In genomic region chr5:134026521-134027202, GRCh38 we compare ENCODE assay signal across 8 cellular contexts. TPM values are rescaled to one million over a fixed set of nuclear protein-coding genes. Genes with fewer than 3 reads are reported as not detected.
DNase-seq lines count a peak whose midpoint lies in the region; ATAC-seq lines count a peak whose summit lies in the region.

No MANE protein-coding gene starts in this region.

- no peak overlapping the region for H3K27ac Mint-ChIP-seq in activated naive CD8-positive, alpha-beta T cell treated with anti-CD3 and anti-CD28 coated beads, Interleukin-2, amount 50 U/mL, for 24 hours

- DNase-seq in COLO668 (lab: John Stamatoyannopoulos, UW; ENCODE audit: unreplicated experiment) (peak; percentile 46), MG63 (peak; percentile 93), SK-MEL-5 (ENCODE audit: low read depth, low spot score) (peak; percentile 77), iPS-NIHi7 (ENCODE audit: extremely low spot score) (peak; percentile 94)
- DNase-seq in activated naive CD8-positive, alpha-beta T cell treated with anti-CD3 and anti-CD28 coated beads, Interleukin-2, amount 50 U/mL, for 24 hours: peak; percentile 45
- DNase-seq in stimulated activated naive CD4-positive, alpha-beta T cell (lab: John Stamatoyannopoulos, UW): peak; percentile 31 to 67 (median 40)

- H3K4me3 ChIP-seq in MG63: no peak overlapping the region

- in situ Hi-C loops in SK-MEL-5 (cut with HindIII; ENCODE audit: low pct_unique_long_range_greater_than_20kb, low sequenced_read_pairs): no loop called here

- no peaks in the 10 kb centered on the region for H3K4me1 Mint-ChIP-seq in activated naive CD8-positive, alpha-beta T cell treated with anti-CD3 and anti-CD28 coated beads, Interleukin-2, amount 50 U/mL, for 24 hours

- H3K27me3 ChIP-seq in MG63: no peaks in the 10 kb centered on the region

- no peaks in the 10 kb centered on the region for H3K9me3 Mint-ChIP-seq in activated naive CD8-positive, alpha-beta T cell treated with anti-CD3 and anti-CD28 coated beads, Interleukin-2, amount 50 U/mL, for 24 hours

- no peaks in the 10 kb centered on the region for H3K36me3 ChIP-seq in MG63

- no peaks in the 10 kb centered on the region for H3K9me3 ChIP-seq in MG63

- peaks cover 4% of the 10 kb centered on the region for H3K27me3 Mint-ChIP-seq in activated naive CD8-positive, alpha-beta T cell treated with anti-CD3 and anti-CD28 coated beads, Interleukin-2, amount 50 U/mL, for 24 hours

- H3K36me3 Mint-ChIP-seq in activated naive CD8-positive, alpha-beta T cell treated with anti-CD3 and anti-CD28 coated beads, Interleukin-2, amount 50 U/mL, for 24 hours (ENCODE audit: low read depth): no peaks in the 10 kb centered on the region

- ATAC-seq in GM19463 (IDR thresholded peaks at IDR 0.05; ENCODE audit: unreplicated experiment) (peak; percentile 80), HG03521 (IDR thresholded peaks at IDR 0.05; ENCODE audit: unreplicated experiment) (no peak)
- ATAC-seq in activated naive CD8-positive, alpha-beta T cell treated with anti-CD3 and anti-CD28 coated beads, Interleukin-2, amount 50 U/mL, for 24 hours: peak; percentile 87

- H3K4me3 Mint-ChIP-seq in activated naive CD8-positive, alpha-beta T cell treated with anti-CD3 and anti-CD28 coated beads, Interleukin-2, amount 50 U/mL, for 24 hours: no peak overlapping the region

RNA-seq across cellular contexts. Expression of gene VDAC1, which starts 21.9 kb away (rescaled TPM):
- total RNA-seq in MG63 (2014; rRNA removed; shearing (Covaris generic); ENCODE audit: low replicate concordance): 680 and 772 TPM in 2 replicates
- 566 and 620 TPM in 2 replicates for total RNA-seq in SK-MEL-5 (2014; rRNA removed; shearing (Covaris generic))
- polyA plus RNA-seq in SK-MEL-5 (2015; cell fraction: cytosol; rRNA removed): 466 and 549 TPM in 2 replicates
- 181 and 183 TPM in 2 replicates for polyA plus RNA-seq in SK-MEL-5 (2015; cell fraction: nucleus; rRNA removed)

RNA-seq across cellular contexts. Expression of gene C5orf15, which starts 58.2 kb away (rescaled TPM):
- 96.2 and 153 TPM in 2 replicates for total RNA-seq in MG63 (2014; rRNA removed; shearing (Covaris generic); ENCODE audit: low replicate concordance)
- 108 and 121 TPM in 2 replicates for total RNA-seq in SK-MEL-5 (2014; rRNA removed; shearing (Covaris generic))
- polyA plus RNA-seq in SK-MEL-5 (2015; cell fraction: cytosol; rRNA removed): 123 and 153 TPM in 2 replicates
- polyA plus RNA-seq in SK-MEL-5 (2015; cell fraction: nucleus; rRNA removed): 59.1 and 60.0 TPM in 2 replicates

Comparison
In these comparisons a context has a peak if more than half of its experiments do, and no peak if none do; other contexts are left out.
1. DNase-seq: peak in every context shown above with its lines; median percentile 94 in iPS-NIHi7; 93 in MG63; 77 in SK-MEL-5; 46 in COLO668; 45 in activated naive CD8-positive, alpha-beta T cell treated with anti-CD3 and anti-CD28 coated beads, Interleukin-2, amount 50 U/mL, for 24 hours; 40 in stimulated activated naive CD4-positive, alpha-beta T cell.